In the genomic region with DNA sequence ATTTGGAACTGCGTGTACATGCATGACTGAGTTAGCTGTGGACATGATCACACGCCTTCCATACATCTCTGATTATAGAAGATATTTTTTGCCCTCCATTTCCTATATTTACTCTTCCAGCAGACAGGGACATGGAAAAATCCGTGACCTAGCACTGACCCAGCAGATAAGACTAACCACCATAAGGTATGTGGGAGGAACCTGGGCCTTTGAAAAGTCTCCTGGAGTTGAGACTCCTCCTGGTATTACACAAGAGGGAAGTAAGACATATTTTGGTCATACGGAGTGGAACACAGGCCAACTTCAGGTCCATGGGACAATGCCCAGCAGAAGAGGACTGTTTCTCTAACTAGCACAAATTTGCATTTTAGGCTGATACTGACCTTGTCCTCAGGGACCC, we compare ENCODE assay signal across 22 cellular contexts. TPM values are rescaled to one million over a fixed set of nuclear protein-coding genes. Genes with fewer than 3 reads are reported as not detected.
DNase-seq lines count a peak whose midpoint lies in the region; ATAC-seq and TF ChIP-seq lines count a peak whose summit lies in the region.
"Had no signal": no experiment of that assay in that cellular context is flagged by ENCODE, and none has a peak within 500 bp of the region (broad histone marks: within the 10 kb centered on the region; RNA-seq: fewer than 3 reads in every experiment).

No MANE protein-coding gene starts in this region.

- H3K9me3 Mint-ChIP-seq in stimulated activated naive CD8-positive, alpha-beta T cell treated with anti-CD3 and anti-CD28 coated beads, Interleukin-15, Interleukin-2, amounts not matched to agents 100 ng/mL and 50 ng/mL, for 24 hours = no peaks in the 10 kb centered on the region
- no peaks in the 10 kb centered on the region for H3K9me3 Mint-ChIP-seq in stimulated activated naive CD8-positive, alpha-beta T cell treated with anti-CD3 and anti-CD28 coated beads, Interleukin-15, amount 100 ng/mL, for 72 hours

- H3K4me3 Mint-ChIP-seq in stimulated activated naive CD8-positive, alpha-beta T cell treated with anti-CD3 and anti-CD28 coated beads, Interleukin-15, Interleukin-2, amounts not matched to agents 100 ng/mL and 50 ng/mL, for 24 hours = no peak overlapping the region
- H3K4me3 Mint-ChIP-seq in stimulated activated naive CD8-positive, alpha-beta T cell treated with anti-CD3 and anti-CD28 coated beads, Interleukin-15, amount 100 ng/mL, for 72 hours = no peak overlapping the region
- peak overlapping the region; percentile 19 for H3K4me3 Mint-ChIP-seq in T-helper 17 cell

- H3K27ac ChIP-seq in esophagus muscularis mucosa (replicated peaks in 1 of 4) = no peak overlapping the region
- no peak overlapping the region for H3K27ac ChIP-seq in transverse colon
- H3K27ac ChIP-seq: esophagus squamous epithelium, KMS-11, lower lobe of right lung, ovary, SK-N-MC, stomach had no signal

- TF ChIP-seq POLR2A in esophagus muscularis mucosa (IDR thresholded peaks at IDR 0.05; ENCODE audit: low read depth) (no peak), transverse colon (IDR thresholded peaks at IDR 0.05) (no peak)

- H3K4me3 ChIP-seq in esophagus muscularis mucosa (no peak overlapping the region), transverse colon (no peak overlapping the region)
- H3K4me3 ChIP-seq: esophagus squamous epithelium, lower lobe of right lung, ovary, SK-N-MC, stomach had no signal

- peak overlapping the region; percentile 78 for H3K27ac Mint-ChIP-seq in stimulated activated naive CD8-positive, alpha-beta T cell treated with anti-CD3 and anti-CD28 coated beads, Interleukin-15, Interleukin-2, amounts not matched to agents 100 ng/mL and 50 ng/mL, for 24 hours
- H3K27ac Mint-ChIP-seq in stimulated activated naive CD8-positive, alpha-beta T cell treated with anti-CD3 and anti-CD28 coated beads, Interleukin-15, amount 100 ng/mL, for 72 hours = no peak overlapping the region
- H3K27ac Mint-ChIP-seq in T-helper 17 cell = no peak overlapping the region

- H3K27me3 Mint-ChIP-seq in stimulated activated naive CD8-positive, alpha-beta T cell treated with anti-CD3 and anti-CD28 coated beads, Interleukin-15, Interleukin-2, amounts not matched to agents 100 ng/mL and 50 ng/mL, for 24 hours = no peaks in the 10 kb centered on the region
- H3K27me3 Mint-ChIP-seq in stimulated activated naive CD8-positive, alpha-beta T cell treated with anti-CD3 and anti-CD28 coated beads, Interleukin-15, amount 100 ng/mL, for 72 hours = no peaks in the 10 kb centered on the region
- no peaks in the 10 kb centered on the region for H3K27me3 Mint-ChIP-seq in T-helper 17 cell

- no peak for TF ChIP-seq EP300 in esophagus muscularis mucosa (IDR thresholded peaks at IDR 0.05)
- no peak for TF ChIP-seq EP300 in transverse colon (IDR thresholded peaks at IDR 0.05; ENCODE audit: low read depth)

- H3K4me1 ChIP-seq in esophagus muscularis mucosa = no peaks in the 10 kb centered on the region
- no peaks in the 10 kb centered on the region for H3K4me1 ChIP-seq in transverse colon
- H3K4me1 ChIP-seq: esophagus squamous epithelium, lower lobe of right lung, stomach had no signal

- in situ Hi-C loops in transverse colon (cut with MboI; ENCODE audit: low pct_ligation_motif_present in 1 of 4, low pct_unique_long_range_greater_than_20kb in 1 of 4, low sequenced_read_pairs in 3 of 4) = no loop called here

- DNase-seq in stimulated activated naive CD8-positive, alpha-beta T cell treated with anti-CD3 and anti-CD28 coated beads, Interleukin-15, amount 100 ng/mL, for 72 hours = no peak
- DNase-seq in T-helper 17 cell = no peak
- peak; percentile 37 for DNase-seq in esophagus muscularis mucosa (ENCODE audit: extremely low spot score)
- no peak for DNase-seq in activated CD8-positive, alpha-beta memory T cell treated with anti-CD3 and anti-CD28 coated beads, Interleukin-2, amount 50 U/mL, for 48 hours
- DNase-seq in NCI-H748 (lab: John Stamatoyannopoulos, UW; ENCODE audit: unreplicated experiment) = no peak
- DNase-seq in transverse colon = no peak
- DNase-seq: activated CD4-positive, alpha-beta T cell treated with anti-CD3 and anti-CD28 coated beads, Interleukin-2, amount 50 U/mL, for 1 hour; activated T-cell treated with anti-CD3 and anti-CD28 coated beads, Interleukin-2, amount 50 U/mL, for 1 hour; effector CD4-positive, alpha-beta T cell; esophagus squamous epithelium; lower lobe of right lung; NCI-H1417; NCI-H2171; NCI-H69; ovary; stomach had no signal

- TF ChIP-seq CTCF in esophagus muscularis mucosa (IDR thresholded peaks at IDR 0.05) (no peak), transverse colon (IDR thresholded peaks at IDR 0.05) (no peak)

- intact Hi-C loops in esophagus muscularis mucosa (cut with DNase I) (no loop called here), transverse colon (cut with DNase I; ENCODE audit: low total_unique reads) (no loop called here)

- H3K27me3 ChIP-seq in esophagus muscularis mucosa (peaks cover 0 to 9% (median 0%) of the 10 kb centered on the region in 4 donors), transverse colon (no peaks in the 10 kb centered on the region)
- H3K27me3 ChIP-seq: ovary had no signal

- H3K36me3 ChIP-seq in esophagus muscularis mucosa (no peaks in the 10 kb centered on the region), transverse colon (no peaks in the 10 kb centered on the region)
- H3K36me3 ChIP-seq: esophagus squamous epithelium, lower lobe of right lung, ovary, stomach had no signal

- H3K4me1 Mint-ChIP-seq in stimulated activated naive CD8-positive, alpha-beta T cell treated with anti-CD3 and anti-CD28 coated beads, Interleukin-15, Interleukin-2, amounts not matched to agents 100 ng/mL and 50 ng/mL, for 24 hours (ENCODE audit: low read depth) = peaks cover 69% of the 10 kb centered on the region
- peaks cover 62% of the 10 kb centered on the region for H3K4me1 Mint-ChIP-seq in stimulated activated naive CD8-positive, alpha-beta T cell treated with anti-CD3 and anti-CD28 coated beads, Interleukin-15, amount 100 ng/mL, for 72 hours
- H3K4me1 Mint-ChIP-seq in T-helper 17 cell = peaks cover 40% of the 10 kb centered on the region

- ATAC-seq in stimulated activated naive CD8-positive, alpha-beta T cell treated with anti-CD3 and anti-CD28 coated beads, Interleukin-15, amount 100 ng/mL, for 72 hours = no peak
- ATAC-seq in T-helper 17 cell (no peak), GM21619 (IDR thresholded peaks at IDR 0.05; ENCODE audit: unreplicated experiment) (no peak)
- ATAC-seq: lower lobe of right lung, Panc1 had no signal

- 79% methylated on average over 4 of the region's 4 CpGs for WGBS in esophagus muscularis mucosa
- WGBS in transverse colon (ENCODE audit: low coverage in 1 of 2), 2 donors = 65 to 76% methylated on average over 3 to 4 of the region's 4 CpGs

- H3K9me3 ChIP-seq in T-helper 17 cell (ENCODE audit: control insufficient read depth, low read length, poor library complexity, severe bottlenecking) (no peaks in the 10 kb centered on the region), esophagus muscularis mucosa (no peaks in the 10 kb centered on the region), transverse colon (no peaks in the 10 kb centered on the region)
- H3K9me3 ChIP-seq: esophagus squamous epithelium, lower lobe of right lung, ovary, stomach had no signal

- H3K36me3 Mint-ChIP-seq in stimulated activated naive CD8-positive, alpha-beta T cell treated with anti-CD3 and anti-CD28 coated beads, Interleukin-15, Interleukin-2, amounts not matched to agents 100 ng/mL and 50 ng/mL, for 24 hours (ENCODE audit: low read depth) = peaks cover 35% of the 10 kb centered on the region
- peaks cover 10% of the 10 kb centered on the region for H3K36me3 Mint-ChIP-seq in T-helper 17 cell (ENCODE audit: low read depth)

RNA-seq across cellular contexts. Expression of gene SIRPB1, which starts 13.7 kb away (rescaled TPM):
- total RNA-seq in T-helper 17 cell = 1 to 10 TPM; 4.4 to 4.6 TPM
- total RNA-seq in esophagus muscularis mucosa = 1 to 10 TPM in 3 of 4 donors, under 1 TPM in 1; under 0.01 to 4.0 (median 3.1) TPM
- total RNA-seq in transverse colon = 1 to 10 TPM in 1 of 4 donors, under 1 TPM in 1, not detected in 2; 0.14 to 1.3 TPM

RNA-seq across cellular contexts. Expression of gene SIRPG, which starts 24.0 kb away (rescaled TPM):
- 10 to 100 TPM; 45.3 to 47.5 TPM for total RNA-seq in T-helper 17 cell
- total RNA-seq in esophagus muscularis mucosa = not detected
- total RNA-seq in transverse colon = 10 to 100 TPM in 1 of 4 donors, 1 to 10 TPM in 2, not detected in 1; 2.5 to 26.9 (median 3.8) TPM
- total RNA-seq: cardiac septum had no signal
